8 cellular contexts compared by ENCODE assay signal in genomic region chrX:154380153-154380552, GRCh38. TPM values are rescaled to one million over a fixed set of nuclear protein-coding genes. Genes with fewer than 3 reads are reported as not detected.
DNase-seq lines count a peak whose midpoint lies in the region; ATAC-seq and TF ChIP-seq lines count a peak whose summit lies in the region.

No MANE protein-coding gene starts in this region.

- H3K27me3 ChIP-seq in SU-DHL-6 (ENCODE audit: low read length): no peaks in the 10 kb centered on the region

- no peak for DNase-seq in fibroblast of villous mesenchyme (ENCODE audit: low read depth)
- no peak for DNase-seq in retinal pigment epithelial cell (ENCODE audit: low read depth)
- no peak for DNase-seq in occipital lobe (lab: John Stamatoyannopoulos, UW)

- H4K20me1 ChIP-seq in SU-DHL-6 (ENCODE audit: low read depth, low read length): no peaks in the 10 kb centered on the region

- peak overlapping the region; percentile 97 for H3K9ac ChIP-seq in SU-DHL-6 (ENCODE audit: low read length)

- H3K36me3 ChIP-seq in SU-DHL-6 (ENCODE audit: low read length): no peaks in the 10 kb centered on the region

- H3K4me2 ChIP-seq in SU-DHL-6 (ENCODE audit: low read depth, low read length, poor library complexity, severe bottlenecking): peak overlapping the region; percentile 76

- ATAC-seq in GM21737 (IDR thresholded peaks at IDR 0.05; ENCODE audit: unreplicated experiment) (no peak), GM18870 (IDR thresholded peaks at IDR 0.05; ENCODE audit: unreplicated experiment) (no peak), esophagus mucosa (no peak)

- no peak overlapping the region for H2AFZ ChIP-seq in SU-DHL-6 (ENCODE audit: low read depth, low read length, severe bottlenecking)

- H3K79me2 ChIP-seq in SU-DHL-6 (ENCODE audit: insufficient read depth, low read length): peaks cover 12% of the 10 kb centered on the region

- no peak overlapping the region for H3K27ac ChIP-seq in SU-DHL-6 (ENCODE audit: low read depth, low read length)

- no peaks in the 10 kb centered on the region for H3F3A ChIP-seq in SU-DHL-6 (ENCODE audit: insufficient read depth)

- peak overlapping the region; percentile 70; the same call in 1 of the 2 replicates for H3K4me3 ChIP-seq in GM08714 (ENCODE audit: low read length)
- H3K4me3 ChIP-seq in SU-DHL-6 (ENCODE audit: insufficient read depth, low read length, poor library complexity, severe bottlenecking): peak overlapping the region; percentile 69
- peak overlapping the region; percentile 69 for H3K4me3 ChIP-seq in fibroblast of villous mesenchyme (ENCODE audit: low read depth, low read length)
- H3K4me3 ChIP-seq in retinal pigment epithelial cell (ENCODE audit: low read length): peak overlapping the region; percentile 65

- H3K9me3 ChIP-seq in SU-DHL-6 (ENCODE audit: insufficient read depth, low read length): no peaks in the 10 kb centered on the region

- no peaks in the 10 kb centered on the region for H3K9me2 ChIP-seq in SU-DHL-6 (replicated peaks; ENCODE audit: insufficient read depth, low read length)

- no peak for TF ChIP-seq CTCF in SU-DHL-6 (IDR thresholded peaks at IDR 0.05; ENCODE audit: insufficient read depth, low read length, poor library complexity, severe bottlenecking)
- no peak for TF ChIP-seq CTCF in fibroblast of villous mesenchyme (IDR thresholded peaks at IDR 0.05; ENCODE audit: insufficient read depth, low read depth, low read length)
- TF ChIP-seq CTCF in retinal pigment epithelial cell (conservative IDR thresholded peaks at IDR 0.05; ENCODE audit: low read depth, low read length): no peak

RNA-seq across cellular contexts. Expression of gene EMD, which starts 1.1 kb away (rescaled TPM):
- total RNA-seq in fibroblast of villous mesenchyme: 34.5 and 35.1 TPM in 2 replicates
- total RNA-seq in occipital lobe: 17.2 TPM
- 49.3 TPM for total RNA-seq in esophagus mucosa

RNA-seq across cellular contexts. Expression of gene FLNA, which starts 5.7 kb away (rescaled TPM):
- total RNA-seq in fibroblast of villous mesenchyme: 3,767 and 4,290 TPM in 2 replicates
- total RNA-seq in occipital lobe: 73.0 TPM
- 417 TPM for total RNA-seq in esophagus mucosa

RNA-seq across cellular contexts. Expression of gene RPL10, which starts 18.0 kb away (rescaled TPM):
- total RNA-seq in fibroblast of villous mesenchyme (1,310 and 1,322 TPM in 2 replicates), occipital lobe (2,213 TPM), esophagus mucosa (2,565 TPM)

RNA-seq across cellular contexts. Expression of gene DNASE1L1, which starts 28.9 kb away (rescaled TPM):
- total RNA-seq in fibroblast of villous mesenchyme: 45.4 and 53.5 TPM in 2 replicates
- 4.4 TPM for total RNA-seq in occipital lobe
- 22.8 TPM for total RNA-seq in esophagus mucosa

RNA-seq across cellular contexts. Expression of gene TAFAZZIN, which starts 31.2 kb away (rescaled TPM):
- 15.5 and 17.4 TPM in 2 replicates for total RNA-seq in fibroblast of villous mesenchyme
- 10.9 TPM for total RNA-seq in occipital lobe
- total RNA-seq in esophagus mucosa: 18.1 TPM
